Comparison of ENCODE assay signal across 17 cellular contexts in genomic region chr2:121088251-121089004, GRCh38.
DNase-seq lines count a peak whose midpoint lies in the region; ATAC-seq lines count a peak whose summit lies in the region.
"Had no signal": no experiment of that assay in that cellular context is flagged by ENCODE, and none has a peak within 500 bp of the region (broad histone marks: within the 10 kb centered on the region; RNA-seq: fewer than 3 reads in every experiment).

No MANE protein-coding gene starts in this region.

- H3K36me3 ChIP-seq in adipocyte (ENCODE audit: control insufficient read depth, insufficient read depth, low read length, severe bottlenecking) (no peaks in the 10 kb centered on the region), aorta (ENCODE audit: control insufficient read depth in 1 of 2, insufficient read depth in 2 of 2, low read length in 1 of 2) (no peaks in the 10 kb centered on the region)
- H3K36me3 ChIP-seq: stomach, uterus had no signal

- no peak overlapping the region for H3K9ac ChIP-seq in adipocyte (ENCODE audit: low read length)

- H3K27me3 ChIP-seq in adipocyte (replicated peaks; ENCODE audit: control insufficient read depth, insufficient read depth, low read length) (peaks cover 31% of the 10 kb centered on the region), aorta (ENCODE audit: control insufficient read depth in 1 of 2, insufficient read depth in 2 of 2, low read length in 1 of 2) (no peaks in the 10 kb centered on the region)
- H3K27me3 ChIP-seq: uterus had no signal

- no peaks in the 10 kb centered on the region for H3K9me3 ChIP-seq in adipocyte (ENCODE audit: control insufficient read depth, low read length)
- H3K9me3 ChIP-seq in aorta (ENCODE audit: control insufficient read depth, low read length): no peaks in the 10 kb centered on the region
- H3K9me3 ChIP-seq: uterus had no signal

- H3K4me3 ChIP-seq in adipocyte (ENCODE audit: low read length): no peak overlapping the region
- no peak overlapping the region for H3K4me3 ChIP-seq in aorta (ENCODE audit: low read length in 2 of 2)
- H3K4me3 ChIP-seq: A549, stomach, uterus had no signal

- peak; percentile 66 for DNase-seq in Right ventricle myocardium superior
- DNase-seq in cardiac septum (ENCODE audit: low spot score): no peak
- DNase-seq in adipocyte (ENCODE audit: low read depth): peak; percentile 66
- DNase-seq in left ventricle myocardium superior: peak; percentile 67
- peak in 1 of 2 donors; percentile 80 for DNase-seq in aorta
- DNase-seq in NCI-H128 (lab: John Stamatoyannopoulos, UW; ENCODE audit: unreplicated experiment): no peak
- DNase-seq in D341Med (ENCODE audit: low spot score): no peak
- DNase-seq: activated CD4-positive, alpha-beta T cell treated with anti-CD3 and anti-CD28 coated beads, Interleukin-2, amount 50 U/mL, for 48 hours; activated naive CD8-positive, alpha-beta T cell treated with anti-CD3 and anti-CD28 coated beads, Interleukin-2, amount 10 ng/mL, durations not matched to agents 7 days and 5 days; activated T-cell treated with anti-CD3 and anti-CD28 coated beads, Interleukin-2, amount 50 U/mL, for 4 hours; H9; mesendoderm; NCI-H1436 treated with DMSO at 0.1 percent for 48 hours; stomach had no signal

- 49 to 50% methylated on average over 21 to 23 of the region's 23 CpGs for WGBS in aorta, 2 donors

- H3K4me1 ChIP-seq in adipocyte (ENCODE audit: control insufficient read depth, insufficient read depth, low read length) (peaks cover 9% of the 10 kb centered on the region), aorta (ENCODE audit: control insufficient read depth in 1 of 2, insufficient read depth in 2 of 2, low read length in 2 of 2) (no peaks in the 10 kb centered on the region)
- H3K4me1 ChIP-seq: A549, uterus had no signal

- H3K27ac ChIP-seq in aorta (ENCODE audit: low read depth in 1 of 2, low read length in 2 of 2): no peak overlapping the region
- H3K27ac ChIP-seq: A549, stomach, uterus had no signal

- intact Hi-C loops in Right ventricle myocardium superior (cut with DNase I): no loop called here
- intact Hi-C loops in cardiac septum (cut with DNase I): no loop called here
- intact Hi-C loops in left ventricle myocardium superior (cut with micrococcal nuclease): no loop called here
- intact Hi-C loops in aorta (cut with DNase I): loop anchor here in 1 of 2 donors (5.0 to 10.0 kb wide), 2 partner anchors 269 to 744 kb away; partner anchors contain the start of gene INHBB

- ATAC-seq in Right ventricle myocardium superior (ENCODE audit: poor library complexity): peak; percentile 69
- ATAC-seq in left ventricle myocardium superior: peak; percentile 77
- peak; percentile 51 for ATAC-seq in aorta (ENCODE audit: low FRiP score)
- ATAC-seq in GM19351 (IDR thresholded peaks at IDR 0.05; ENCODE audit: unreplicated experiment): no peak
- ATAC-seq: activated T-cell treated with anti-CD3 and anti-CD28 coated beads, Interleukin-2, amount 50 U/mL, for 4 hours had no signal

Comparison
In these comparisons a context has a peak if more than half of its experiments do, and no peak if none do; other contexts are left out.
1. DNase-seq: peak in Right ventricle myocardium superior (single experiment), adipocyte (single experiment) and left ventricle myocardium superior (single experiment); none in cardiac septum (single experiment), NCI-H128 (single experiment) and D341Med (single experiment).